In genomic region chr9:98047002-98047401, GRCh38 we compare ENCODE assay signal across 2 cellular contexts.
TF ChIP-seq lines count a peak whose summit lies in the region.

No MANE protein-coding gene starts in this region.

TF ChIP-seq in HEK293, 187 proteins besides CTCF, POLR2A, EP300 and RAD21:
- 0 out of 2 replicates have a peak, but pooled peaks have one; percentile 58 for TF ChIP-seq MZF1 (tag by site-specific recombination; IDR thresholded peaks at IDR 0.05; ENCODE audit: borderline replicate concordance)
- no peak for TF ChIP-seq YY2 (tag by site-specific recombination; IDR thresholded peaks at IDR 0.05)

TF ChIP-seq in K562, 482 proteins besides CTCF, POLR2A, EP300 and RAD21 (continues in another document):
- peak; percentile 97 for TF ChIP-seq ZNF431 (CRISPR knock-in tag; IDR thresholded peaks at IDR 0.05)
- TF ChIP-seq GMEB1 (CRISPR knock-in tag; IDR thresholded peaks at IDR 0.05): no peak
- no peak for TF ChIP-seq RAD51 (IDR thresholded peaks at IDR 0.05; ENCODE audit: borderline replicate concordance, low read depth)
- no peak for TF ChIP-seq SLC30A9 (CRISPR knock-in tag; IDR thresholded peaks at IDR 0.05)
- TF ChIP-seq ATF3 (IDR thresholded peaks at IDR 0.05): no peak
- no peak for TF ChIP-seq ATF3 (CRISPR knock-in tag; conservative IDR thresholded peaks at IDR 0.05)
- no peak for TF ChIP-seq ZBTB49 (CRISPR knock-in tag; IDR thresholded peaks at IDR 0.05; ENCODE audit: borderline replicate concordance)
- TF ChIP-seq CBX3 (IDR thresholded peaks at IDR 0.05; ENCODE audit: borderline replicate concordance in 1 of 2, low read length in 2 of 2): peak in 1 of 2 experiments; percentile 75; a peak in 1 of 3 replicates
- no peak for TF ChIP-seq ZNF436 (CRISPR knock-in tag; IDR thresholded peaks at IDR 0.05)
- TF ChIP-seq NKRF (IDR thresholded peaks at IDR 0.05; ENCODE audit: borderline replicate concordance): peak; percentile 21; the same call in 1 of the 2 replicates
- TF ChIP-seq PHB (CRISPR knock-in tag; IDR thresholded peaks at IDR 0.05): no peak
- TF ChIP-seq TRIM24 (IDR thresholded peaks at IDR 0.05): 0 out of 4 replicates have a peak, but pooled peaks of 1 of the 2 experiments have one; percentile 16
- TF ChIP-seq SUPT5H (IDR thresholded peaks at IDR 0.05): peak; percentile 79
- peak; percentile 78 for TF ChIP-seq POLR2B (IDR thresholded peaks at IDR 0.05; ENCODE audit: low read depth, partially characterized antibody)
- 0 out of 2 replicates have a peak, but pooled peaks have one; percentile 31 for TF ChIP-seq PKNOX1 (IDR thresholded peaks at IDR 0.05)
- TF ChIP-seq FOXM1 (IDR thresholded peaks at IDR 0.05; ENCODE audit: low read depth): 0 out of 2 replicates have a peak, but pooled peaks have one; percentile 36
- TF ChIP-seq FOXM1 (CRISPR knock-in tag; IDR thresholded peaks at IDR 0.05; ENCODE audit: low read depth): no peak
- peak; percentile 41 for TF ChIP-seq MEIS2 (IDR thresholded peaks at IDR 0.05; ENCODE audit: partially characterized antibody)
- TF ChIP-seq ZZZ3 (IDR thresholded peaks at IDR 0.05): no peak
- TF ChIP-seq MTA3 (IDR thresholded peaks at IDR 0.05; ENCODE audit: borderline replicate concordance): peak; percentile 51; the same call in 1 of the 2 replicates
- TF ChIP-seq JUND (IDR thresholded peaks at IDR 0.05; ENCODE audit: borderline replicate concordance, low read depth, low read length): no peak
- TF ChIP-seq JUND (tag; IDR thresholded peaks at IDR 0.05; ENCODE audit: borderline replicate concordance, low read depth, low read length): no peak
- no peak for TF ChIP-seq TCFL5 (CRISPR knock-in tag; conservative IDR thresholded peaks at IDR 0.05)
- peak in 1 of 2 experiments; percentile 31 for TF ChIP-seq E2F6 (IDR thresholded peaks at IDR 0.05; ENCODE audit: borderline replicate concordance in 1 of 2, extremely low read depth in 1 of 2, insufficient read depth in 1 of 2, insufficient read length in 1 of 2, low read depth in 1 of 2, low read length in 1 of 2, poor library complexity in 1 of 2, severe bottlenecking in 1 of 2)
- TF ChIP-seq TAF1 (IDR thresholded peaks at IDR 0.05; ENCODE audit: control insufficient read depth, extremely low read depth, insufficient read depth, low read length, severe bottlenecking): peak; percentile 34
- 0 out of 2 replicates have a peak, but pooled peaks have one; percentile 28 for TF ChIP-seq DIDO1 (tag; IDR thresholded peaks at IDR 0.05; ENCODE audit: low read depth)
- TF ChIP-seq TBP (optimal IDR thresholded peaks at IDR 0.05; ENCODE audit: low read depth, low read length): peak; percentile 68
- peak; percentile 27; the same call in 1 of the 2 replicates for TF ChIP-seq ZNF592 (IDR thresholded peaks at IDR 0.05)
- TF ChIP-seq TRIM28 (IDR thresholded peaks at IDR 0.05): peak; percentile 79
- no peak for TF ChIP-seq NFIX (CRISPR knock-in tag; IDR thresholded peaks at IDR 0.05; ENCODE audit: low read depth)
- TF ChIP-seq AFF1 (IDR thresholded peaks at IDR 0.05; ENCODE audit: low read depth in 1 of 2, partially characterized antibody in 2 of 2): peak in 1 of 2 experiments; percentile 45
- TF ChIP-seq LARP7 (IDR thresholded peaks at IDR 0.05): no peak
